13 cellular contexts compared by ENCODE assay signal in the genomic region with DNA sequence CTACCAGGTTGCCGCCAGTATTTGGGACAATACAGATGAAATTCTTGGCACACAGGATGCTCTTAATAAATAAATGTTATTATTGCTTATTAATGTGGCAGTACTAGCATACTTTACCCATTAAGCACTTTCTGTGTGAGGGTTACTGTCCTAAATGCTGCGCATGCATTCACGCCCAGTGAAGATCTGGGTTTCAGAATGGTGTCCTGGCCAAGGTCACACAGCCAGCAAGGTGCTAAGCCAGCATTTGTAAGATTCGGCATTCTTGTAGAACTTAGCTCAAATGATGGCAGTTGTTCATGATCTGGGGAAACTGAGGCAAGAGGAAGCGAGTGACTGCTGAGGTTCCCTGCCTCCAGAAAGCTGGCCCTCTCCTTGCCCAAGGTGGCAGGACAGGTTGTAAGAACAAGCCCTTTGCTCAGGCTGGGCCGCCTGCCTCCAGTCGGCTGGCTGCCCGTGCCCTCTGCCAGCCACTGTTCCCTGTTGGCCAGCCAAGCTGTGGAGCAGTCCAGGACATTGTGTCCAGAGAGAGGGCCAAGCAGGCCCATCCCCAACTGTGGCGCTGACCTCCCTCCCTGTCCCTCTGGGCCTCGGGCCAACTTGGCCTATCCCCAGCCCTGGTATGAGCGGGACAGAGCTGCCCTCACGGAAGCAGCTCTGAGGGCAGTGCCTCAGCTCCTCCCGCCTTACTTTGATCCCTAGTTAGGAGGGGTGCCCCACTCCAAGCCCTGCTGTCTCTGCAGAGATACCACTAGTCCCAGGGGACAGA. TPM values are rescaled to one million over a fixed set of nuclear protein-coding genes. Genes with fewer than 3 reads are reported as not detected.
DNase-seq lines count a peak whose midpoint lies in the region; FAIRE-seq and TF ChIP-seq lines count a peak whose summit lies in the region.
"Had no signal": no experiment of that assay in that cellular context is flagged by ENCODE, and none has a peak within 500 bp of the region (broad histone marks: within the 10 kb centered on the region; RNA-seq: fewer than 3 reads in every experiment).

No MANE protein-coding gene starts in this region.

- DNase-seq in AG10803 (ENCODE audit: low read depth) (peak; percentile 32), astrocyte (ENCODE audit: low read depth) (no peak), left ventricle myocardium inferior (peak; percentile 90), pons (ENCODE audit: low spot score) (peak; percentile 99), H4 (ENCODE audit: low spot score) (no peak), HPDE6-E6E7 (ENCODE audit: extremely low spot score) (no peak), NCI-H2227 treated with DMSO at 0.1 percent for 48 hours (lab: John Stamatoyannopoulos, UW) (no peak), NCI-H2171 (lab: John Stamatoyannopoulos, UW) (no peak)
- DNase-seq: activated CD4-positive, alpha-beta memory T cell treated with anti-CD3 and anti-CD28 coated beads for 36 hours; Kasumi-1; PC-3 had no signal

- H3K9me3 ChIP-seq in astrocyte (ENCODE audit: insufficient read depth, low read depth, low read length) (no peaks in the 10 kb centered on the region), left ventricle myocardium inferior (replicated peaks) (no peaks in the 10 kb centered on the region)
- H3K9me3 ChIP-seq: BLaER1, neutrophil had no signal

- H3K9me3 Mint-ChIP-seq in astrocyte (ENCODE audit: unreplicated experiment): no peaks in the 10 kb centered on the region
- H3K9me3 Mint-ChIP-seq: activated CD4-positive, alpha-beta memory T cell treated with anti-CD3 and anti-CD28 coated beads for 36 hours had no signal

- H3K4me1 ChIP-seq in astrocyte (ENCODE audit: insufficient read depth, low read length) (peaks cover 20% of the 10 kb centered on the region), left ventricle myocardium inferior (peaks cover 67% of the 10 kb centered on the region)

- H3K9ac ChIP-seq in astrocyte (ENCODE audit: low read length): no peak overlapping the region
- H3K9ac ChIP-seq: BLaER1 had no signal

- peaks cover 14% of the 10 kb centered on the region for H3K79me2 ChIP-seq in astrocyte (ENCODE audit: insufficient read depth, low read length)

- H3K4me1 Mint-ChIP-seq in astrocyte (ENCODE audit: low read depth, unreplicated experiment): no peaks in the 10 kb centered on the region

- H4K20me1 ChIP-seq in astrocyte (ENCODE audit: insufficient read depth, low read length): no peaks in the 10 kb centered on the region
- H4K20me1 ChIP-seq: BLaER1 had no signal

- intact Hi-C loops in left ventricle myocardium inferior (cut with micrococcal nuclease): no loop called here

- no peak overlapping the region for H3K27ac Mint-ChIP-seq in astrocyte (ENCODE audit: unreplicated experiment)
- H3K27ac Mint-ChIP-seq: activated CD4-positive, alpha-beta memory T cell treated with anti-CD3 and anti-CD28 coated beads for 36 hours had no signal

- H3K27me3 ChIP-seq in astrocyte (ENCODE audit: insufficient read depth, low read length): no peaks in the 10 kb centered on the region
- no peaks in the 10 kb centered on the region for H3K27me3 ChIP-seq in left ventricle myocardium inferior (ENCODE audit: low read depth)
- H3K27me3 ChIP-seq: BLaER1, neutrophil had no signal

- H3K27ac ChIP-seq in astrocyte (ENCODE audit: low read depth, low read length) (no peak overlapping the region), left ventricle myocardium inferior (replicated peaks) (peak overlapping the region; percentile 100)
- H3K27ac ChIP-seq: BLaER1, neutrophil had no signal

- H2AFZ ChIP-seq in astrocyte (ENCODE audit: low read depth, low read length): peak overlapping the region; percentile 11

- no peak for FAIRE-seq in astrocyte (lab: Jason Lieb, UNC)

- H3K4me3 ChIP-seq in AG10803 (ENCODE audit: low read length) (no peak overlapping the region), astrocyte (ENCODE audit: insufficient read depth, low read depth, low read length) (no peak overlapping the region), left ventricle myocardium inferior (peak overlapping the region; percentile 36)
- H3K4me3 ChIP-seq: BLaER1 had no signal

- no peaks in the 10 kb centered on the region for H3K27me3 Mint-ChIP-seq in astrocyte (ENCODE audit: low read depth, unreplicated experiment)
- H3K27me3 Mint-ChIP-seq: activated CD4-positive, alpha-beta memory T cell treated with anti-CD3 and anti-CD28 coated beads for 36 hours had no signal

- no peak overlapping the region for H3K4me3 Mint-ChIP-seq in astrocyte (ENCODE audit: unreplicated experiment)
- H3K4me3 Mint-ChIP-seq: activated CD4-positive, alpha-beta memory T cell treated with anti-CD3 and anti-CD28 coated beads for 36 hours had no signal

- TF ChIP-seq CTCF in AG10803 (conservative IDR thresholded peaks at IDR 0.05; ENCODE audit: low read length): no peak
- TF ChIP-seq CTCF in astrocyte (IDR thresholded peaks at IDR 0.05; ENCODE audit: insufficient read depth, low read depth, low read length): no peak
- no peak for TF ChIP-seq CTCF in left ventricle myocardium inferior (IDR thresholded peaks at IDR 0.05; ENCODE audit: borderline replicate concordance)

- H3K36me3 Mint-ChIP-seq in astrocyte (ENCODE audit: low read depth, unreplicated experiment): no peaks in the 10 kb centered on the region

- no peak overlapping the region for H3K4me2 ChIP-seq in astrocyte (ENCODE audit: low read length)
- H3K4me2 ChIP-seq: BLaER1 had no signal

- H3K36me3 ChIP-seq in astrocyte (ENCODE audit: insufficient read depth, low read length) (no peaks in the 10 kb centered on the region), left ventricle myocardium inferior (peaks cover 4% of the 10 kb centered on the region)
- H3K36me3 ChIP-seq: neutrophil had no signal

RNA-seq across cellular contexts. Expression of a gene that starts 28.8 kb away (rescaled TPM):
- total RNA-seq in astrocyte (48.1 and 54.6 TPM in 2 replicates), left ventricle myocardium inferior (63.6 TPM)
- 8.6 and 10.4 TPM in 2 replicates for total RNA-seq in H4 (2014; rRNA removed; shearing (Covaris generic))

RNA-seq across cellular contexts. Expression of a gene that starts 36.1 kb away (rescaled TPM):
- total RNA-seq in astrocyte: 5.9 and 6.3 TPM in 2 replicates
- total RNA-seq in left ventricle myocardium inferior: 20.1 TPM
- total RNA-seq in H4 (2014; rRNA removed; shearing (Covaris generic)): 8.6 and 11.0 TPM in 2 replicates

RNA-seq across cellular contexts. Expression of a gene that starts 50.7 kb away (rescaled TPM):
- total RNA-seq in astrocyte (25.3 and 30.9 TPM in 2 replicates), left ventricle myocardium inferior (23.9 TPM)
- total RNA-seq in H4 (2014; rRNA removed; shearing (Covaris generic)): 80.0 and 123 TPM in 2 replicates

RNA-seq across cellular contexts. Expression of a gene that starts 51.1 kb away (rescaled TPM):
- 67.2 and 73.7 TPM in 2 replicates for total RNA-seq in astrocyte
- 851 TPM for total RNA-seq in left ventricle myocardium inferior
- 53.2 and 57.4 TPM in 2 replicates for total RNA-seq in H4 (2014; rRNA removed; shearing (Covaris generic))

Comparison
In these comparisons a context has a peak if more than half of its experiments do, and no peak if none do; other contexts are left out.
1. DNase-seq: peak in AG10803 (single experiment), left ventricle myocardium inferior (single experiment) and pons (single experiment); none in astrocyte (single experiment), H4 (single experiment), HPDE6-E6E7 (single experiment), NCI-H2227 treated with DMSO at 0.1 percent for 48 hours (single experiment) and NCI-H2171 (single experiment).